In genomic region chr17:57744195-57745170, GRCh38 we compare ENCODE assay signal across 16 cellular contexts. TPM values are rescaled to one million over a fixed set of nuclear protein-coding genes. Genes with fewer than 3 reads are reported as not detected.
"Had no signal": no experiment of that assay in that cellular context is flagged by ENCODE, and none has a peak within 500 bp of the region (broad histone marks: within the 10 kb centered on the region; RNA-seq: fewer than 3 reads in every experiment).

No MANE protein-coding gene starts in this region.

- H3K27ac ChIP-seq: esophagus squamous epithelium, sigmoid colon, suprapubic skin had no signal

- H3K36me3 ChIP-seq: esophagus squamous epithelium, sigmoid colon, suprapubic skin had no signal

- H3K4me3 ChIP-seq: esophagus squamous epithelium, sigmoid colon, suprapubic skin had no signal

- H3K27me3 ChIP-seq: sigmoid colon had no signal

- H3K4me1 ChIP-seq: esophagus squamous epithelium, sigmoid colon, suprapubic skin had no signal

- DNase-seq: activated CD4-positive, alpha-beta memory T cell treated with anti-CD3 and anti-CD28 coated beads, Interleukin-2, amount 10 ng/mL, durations not matched to agents 7 days and 5 days; activated CD4-positive, CD25-positive, alpha-beta regulatory T cell treated with anti-CD3 and anti-CD28 coated beads, Interleukin-2, amount 50 U/mL, for 72 hours; activated CD8-positive, alpha-beta memory T cell treated with anti-CD3 and anti-CD28 coated beads, Interleukin-2, amount 50 U/mL, for 4 hours; activated gamma-delta T cell treated with Interleukin-2 at 50 U/mL for 16 hours; activated naive CD8-positive, alpha-beta T cell treated with anti-CD3 and anti-CD28 coated beads, Interleukin-2, amount 10 ng/mL, durations not matched to agents 7 days and 5 days; activated T-cell treated with anti-CD3 and anti-CD28 coated beads, Interleukin-2, amount 50 U/mL, for 72 hours; aorta; esophagus squamous epithelium; foreskin fibroblast; sigmoid colon; stimulated activated CD4-positive, alpha-beta T cell treated with anti-CD3 and anti-CD28 coated beads, Interleukin-2, amount 100 ng/mL, for 24 hours; stimulated activated naive CD8-positive, alpha-beta T cell treated with anti-CD3 and anti-CD28 coated beads, Interleukin-15, Interleukin-2, amounts not matched to agents 100 U/mL and 50 U/mL, for 24 hours had no signal

- H3K9me3 ChIP-seq: esophagus squamous epithelium, sigmoid colon, suprapubic skin had no signal

- ATAC-seq: activated T-cell treated with anti-CD3 and anti-CD28 coated beads, Interleukin-2, amount 50 U/mL, for 72 hours; stimulated activated naive CD8-positive, alpha-beta T cell treated with anti-CD3 and anti-CD28 coated beads, Interleukin-15, Interleukin-2, amounts not matched to agents 100 U/mL and 50 U/mL, for 24 hours had no signal

RNA-seq across cellular contexts. Expression of gene CCDC182, which starts 0.6 kb away (rescaled TPM):
- total RNA-seq: activated CD4-positive, alpha-beta memory T cell treated with anti-CD3 and anti-CD28 coated beads, Interleukin-2, amount 10 ng/mL, durations not matched to agents 7 days and 5 days; activated naive CD8-positive, alpha-beta T cell treated with anti-CD3 and anti-CD28 coated beads, Interleukin-2, amount 10 ng/mL, durations not matched to agents 7 days and 5 days; activated T-cell treated with anti-CD3 and anti-CD28 coated beads, Interleukin-2, amount 50 U/mL, for 72 hours; aorta; bronchial epithelial cell; esophagus squamous epithelium; lung microvascular endothelial cell; omental fat pad; sigmoid colon; suprapubic skin had no signal
